ENCODE assay signal across 22 cellular contexts in the genomic region with DNA sequence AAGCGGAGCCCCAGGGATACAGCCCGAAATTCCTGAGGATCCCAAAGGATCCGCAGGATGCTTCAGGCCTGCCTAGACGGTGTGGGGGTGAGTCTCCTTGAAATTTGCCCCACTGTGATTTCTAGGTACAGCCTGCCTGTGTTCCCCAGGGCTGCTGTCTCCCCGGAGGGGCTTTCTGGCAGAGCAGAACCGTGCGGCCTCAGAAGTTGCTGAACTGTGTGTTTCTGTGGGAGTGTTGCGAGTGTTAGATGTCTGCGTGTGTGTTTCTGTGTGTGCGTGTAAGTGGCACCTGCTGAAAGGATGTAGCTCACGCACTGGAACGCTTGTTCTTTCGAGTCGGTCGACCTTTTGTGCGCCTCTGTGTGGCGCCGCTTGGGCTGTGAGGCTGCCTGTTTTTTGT. TPM values are rescaled to one million over a fixed set of nuclear protein-coding genes. Genes with fewer than 3 reads are reported as not detected.
DNase-seq lines count a peak whose midpoint lies in the region; ATAC-seq, FAIRE-seq and TF ChIP-seq lines count a peak whose summit lies in the region.
"Had no signal": no experiment of that assay in that cellular context is flagged by ENCODE, and none has a peak within 500 bp of the region (broad histone marks: within the 10 kb centered on the region; RNA-seq: fewer than 3 reads in every experiment).

No MANE protein-coding gene starts in this region.

- no peak overlapping the region for H3K4me3 ChIP-seq in colonic mucosa
- no peak overlapping the region for H3K4me3 ChIP-seq in small intestine (ENCODE audit: low read depth in 1 of 2, low read length in 2 of 2)
- H3K4me3 ChIP-seq: A549; BLaER1 treated with 17β-estradiol and CSF1 and Interleukin-3, amounts not matched to agents 10 nM and 100 nM; PC-9 had no signal

- H3K9me3 ChIP-seq in colonic mucosa (no peaks in the 10 kb centered on the region), small intestine (ENCODE audit: control insufficient read depth, low read depth) (no peaks in the 10 kb centered on the region)

- no peaks in the 10 kb centered on the region for H3K4me1 ChIP-seq in colonic mucosa
- H3K4me1 ChIP-seq in small intestine (ENCODE audit: control insufficient read depth in 2 of 2, insufficient read depth in 1 of 2, low read depth in 1 of 2, low read length in 1 of 2), result no peaks in the 10 kb centered on the region
- H3K4me1 ChIP-seq: A549 had no signal

- intact Hi-C loops in colonic mucosa (cut with DNase I), result no loop called here

- no peak for FAIRE-seq in small intestine (lab: Jason Lieb, UNC)
- FAIRE-seq: A549, GM12892, GM19239 had no signal

- no peak overlapping the region for H3K9ac ChIP-seq in colonic mucosa (ENCODE audit: low read depth in 2 of 2, low read length in 2 of 2)
- H3K9ac ChIP-seq: BLaER1 treated with 17β-estradiol and CSF1 and Interleukin-3, amounts not matched to agents 10 nM and 100 nM; KMS-11 had no signal

- no peaks in the 10 kb centered on the region for H3K27me3 ChIP-seq in colonic mucosa
- H3K27me3 ChIP-seq in small intestine (ENCODE audit: control insufficient read depth in 2 of 2, insufficient read depth in 2 of 2, low read length in 2 of 2), result no peaks in the 10 kb centered on the region
- H3K27me3 ChIP-seq: BLaER1 treated with 17β-estradiol and CSF1 and Interleukin-3, amounts not matched to agents 10 nM and 100 nM had no signal

- H3K27ac ChIP-seq in colonic mucosa (no peak overlapping the region), small intestine (ENCODE audit: low read depth in 1 of 2, low read length in 1 of 2) (no peak overlapping the region)
- H3K27ac ChIP-seq: A549; BLaER1 treated with 17β-estradiol and CSF1 and Interleukin-3, amounts not matched to agents 10 nM and 100 nM; HL-60; KMS-11; PC-9 had no signal

- no peak for TF ChIP-seq CTCF in colonic mucosa (IDR thresholded peaks at IDR 0.05)

- 88 to 92% (median 91%) methylated on average over 18 of the region's 18 CpGs for WGBS in small intestine, 3 donors

- ATAC-seq in GM21619 (IDR thresholded peaks at IDR 0.05; ENCODE audit: unreplicated experiment), result no peak
- ATAC-seq: A549 had no signal

- H3K36me3 ChIP-seq in colonic mucosa (no peaks in the 10 kb centered on the region), small intestine (ENCODE audit: control insufficient read depth in 2 of 2, insufficient read depth in 2 of 2, low read length in 2 of 2) (no peaks in the 10 kb centered on the region)
- H3K36me3 ChIP-seq: BLaER1 treated with 17β-estradiol and CSF1 and Interleukin-3, amounts not matched to agents 10 nM and 100 nM had no signal

- peak; percentile 42 for DNase-seq in activated effector memory CD4-positive, alpha-beta T cell treated with anti-CD3 and anti-CD28 coated beads, Interleukin-2, amount 50 U/mL, for 16 hours
- DNase-seq in activated effector memory CD4-positive, alpha-beta T cell treated with Interleukin-2 at 50 U/mL for 16 hours, result no peak
- DNase-seq in colonic mucosa, result peak; percentile 6
- peak; percentile 69 for DNase-seq in mesenteric fat pad (ENCODE audit: low spot score)
- DNase-seq in small intestine, result no peak
- DNase-seq in GM03348 (ENCODE audit: low spot score), result no peak
- DNase-seq: AML-193; CD4-positive, alpha-beta T cell; DMS79; GF-D8; MM.1S; NCI-H2029; NCI-H446 treated with DMSO at 0.1 percent for 48 hours; PC-9; SHP77 had no signal

RNA-seq across cellular contexts. Expression of a gene that starts 27.8 kb away (rescaled TPM):
- total RNA-seq in colonic mucosa (1 to 10 TPM; 5.0 to 7.1 TPM), mesenteric fat pad (2.1 TPM)
- 1 to 10 TPM in 1 of 3 donors, under 1 TPM in 2; 0.27 to 3.4 (median 0.67) TPM for polyA plus RNA-seq in small intestine

Comparison
In these comparisons a context has a peak if more than half of its experiments do, and no peak if none do; other contexts are left out.
1. DNase-seq: peak in activated effector memory CD4-positive, alpha-beta T cell treated with anti-CD3 and anti-CD28 coated beads, Interleukin-2, amount 50 U/mL, for 16 hours (single experiment), colonic mucosa (single experiment) and mesenteric fat pad (single experiment); none in activated effector memory CD4-positive, alpha-beta T cell treated with Interleukin-2 at 50 U/mL for 16 hours (single experiment), small intestine (single experiment) and GM03348 (single experiment).